In genomic region chr2:38751847-38752410, GRCh38 we compare ENCODE assay signal across 8 cellular contexts. TPM values are rescaled to one million over a fixed set of nuclear protein-coding genes. Genes with fewer than 3 reads are reported as not detected.
DNase-seq lines count a peak whose midpoint lies in the region; ATAC-seq, FAIRE-seq and TF ChIP-seq lines count a peak whose summit lies in the region.

No MANE protein-coding gene starts in this region.

- H3K27me3 ChIP-seq in bronchial epithelial cell (ENCODE audit: control insufficient read depth, insufficient read depth, low read length) = no peaks in the 10 kb centered on the region
- no peaks in the 10 kb centered on the region for H3K27me3 ChIP-seq in mononuclear cell (ENCODE audit: insufficient read depth, low read length)
- H3K27me3 ChIP-seq in aorta (ENCODE audit: control insufficient read depth in 1 of 2, insufficient read depth in 2 of 2, low read length in 1 of 2) = no peaks in the 10 kb centered on the region

- 50 to 51% methylated on average over 8 of the region's 8 CpGs for WGBS in aorta, 2 donors

- ATAC-seq in aorta (ENCODE audit: low FRiP score) = peak; percentile 36

- H3K4me3 ChIP-seq in NB4 (ENCODE audit: low read depth, low read length) (peak overlapping the region; percentile 96), bronchial epithelial cell (ENCODE audit: low read depth, low read length) (peak overlapping the region; percentile 91), mononuclear cell (ENCODE audit: low read length) (peak overlapping the region; percentile 91), aorta (ENCODE audit: low read length in 2 of 2) (no peak overlapping the region)

- no peak for TF ChIP-seq POLR2A in NB4 (IDR thresholded peaks at IDR 0.05; ENCODE audit: extremely low read depth, insufficient read length)

- H3K36me3 ChIP-seq in bronchial epithelial cell (ENCODE audit: control insufficient read depth, insufficient read depth, low read length) (peaks cover 14% of the 10 kb centered on the region), aorta (ENCODE audit: control insufficient read depth in 1 of 2, insufficient read depth in 2 of 2, low read length in 1 of 2) (peaks cover 3 to 8% of the 10 kb centered on the region in 2 donors)

- TF ChIP-seq CTCF in NB4 (IDR thresholded peaks at IDR 0.05; ENCODE audit: low read depth, low read length) (no peak), bronchial epithelial cell (IDR thresholded peaks at IDR 0.05; ENCODE audit: insufficient read depth, low read length, severe bottlenecking) (no peak)

- H3K27ac ChIP-seq in aorta (ENCODE audit: low read depth in 1 of 2, low read length in 2 of 2) = peak overlapping the region in 1 of 2 donors; percentile 66

- FAIRE-seq in bronchial epithelial cell (lab: Jason Lieb, UNC) = no peak

- intact Hi-C loops in aorta (cut with DNase I) = no loop called here

- H3K9me3 ChIP-seq in mononuclear cell (ENCODE audit: low read depth, low read length) (no peaks in the 10 kb centered on the region), aorta (ENCODE audit: control insufficient read depth, low read length) (no peaks in the 10 kb centered on the region)

- DNase-seq in NCI-H1092 (lab: John Stamatoyannopoulos, UW) = peak; percentile 23
- DNase-seq in NCI-H1092 treated with DMSO at 0.1 percent for 48 hours (lab: John Stamatoyannopoulos, UW) = no peak
- DNase-seq in NB4 (ENCODE audit: low read depth) = no peak
- DNase-seq in bronchial epithelial cell (ENCODE audit: low read depth) = no peak
- DNase-seq in aorta = no peak
- no peak for DNase-seq in NOMO-1 (lab: John Stamatoyannopoulos, UW; ENCODE audit: unreplicated experiment in 2 of 2)
- no peak for DNase-seq in KG1 (lab: John Stamatoyannopoulos, UW)

- H3K4me1 ChIP-seq in mononuclear cell (ENCODE audit: insufficient read depth, low read length) (peaks cover 50% of the 10 kb centered on the region), aorta (ENCODE audit: control insufficient read depth in 1 of 2, insufficient read depth in 2 of 2, low read length in 2 of 2) (peaks cover 0 to 4% of the 10 kb centered on the region in 2 donors)

RNA-seq across cellular contexts. Expression of gene SRSF7, which starts 0.8 kb away (rescaled TPM):
- total RNA-seq in bronchial epithelial cell (115 and 120 TPM in 2 replicates), mononuclear cell (244 TPM), aorta (100 to 1,000 TPM; 117 to 125 TPM)
- polyA plus RNA-seq in aorta = 100 to 1,000 TPM in 1 of 2 donors, 10 to 100 TPM in 1; 69.2 to 101 TPM

RNA-seq across cellular contexts. Expression of gene GEMIN6, which starts 26.1 kb away (rescaled TPM):
- total RNA-seq in bronchial epithelial cell (7.2 and 10.5 TPM in 2 replicates), mononuclear cell (1.3 TPM), aorta (1 to 10 TPM; 6.0 to 8.0 TPM)
- polyA plus RNA-seq in aorta = 1 to 10 TPM; 3.5 to 7.5 TPM

Comparison
In these comparisons a context has a peak if more than half of its experiments do, and no peak if none do; other contexts are left out.
1. H3K4me3 ChIP-seq: peak in NB4 (single experiment), bronchial epithelial cell (single experiment) and mononuclear cell (single experiment); none in aorta (0 of 2).